Comparison of ENCODE assay signal across 20 cellular contexts in the genomic region with DNA sequence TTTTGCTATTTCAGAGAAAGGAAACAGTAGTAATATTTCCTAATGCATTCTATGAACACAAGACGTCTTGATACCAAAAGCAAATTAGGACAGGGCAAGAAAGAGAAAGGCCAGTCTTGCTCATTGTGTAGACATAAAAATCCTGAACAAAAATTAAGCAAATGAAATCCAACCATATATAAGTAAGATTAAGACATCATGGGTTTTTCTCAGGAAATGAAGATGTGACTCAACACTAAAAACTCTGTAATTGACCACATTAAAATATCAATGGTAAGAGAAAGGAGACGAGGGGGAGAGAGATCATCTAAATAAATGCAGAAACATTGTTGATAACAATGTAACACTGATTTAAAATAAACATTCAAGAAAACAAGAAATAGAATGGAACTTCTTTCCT.
"Had no signal": no experiment of that assay in that cellular context is flagged by ENCODE, and none has a peak within 500 bp of the region (broad histone marks: within the 10 kb centered on the region; RNA-seq: fewer than 3 reads in every experiment).

No MANE protein-coding gene starts in this region.

- H3K4me3 ChIP-seq: mucosa of descending colon, right atrium auricular region, smooth muscle cell, thyroid gland, uterus had no signal

- H3K36me3 ChIP-seq: neutrophil, right atrium auricular region, thyroid gland, uterus had no signal

- ATAC-seq: activated CD8-positive, alpha-beta memory T cell treated with anti-CD3 and anti-CD28 coated beads, Interleukin-2, amount 10 ng/mL, durations not matched to agents 7 days and 5 days; mucosa of descending colon; naive thymus-derived CD8-positive, alpha-beta T cell; stimulated activated effector memory CD8-positive, alpha-beta T cell treated with anti-CD3 and anti-CD28 coated beads, Interleukin-12 subunit alpha, Interleukin-12 subunit beta, amount 100 ng/mL, for 72 hours had no signal

- H3K4me1 ChIP-seq: right atrium auricular region, uterus had no signal

- DNase-seq: activated CD4-positive, alpha-beta T cell treated with anti-CD3 and anti-CD28 coated beads, Interleukin-2, amount 50 U/mL, for 48 hours; activated CD4-positive, CD25-positive, alpha-beta regulatory T cell treated with anti-CD3 and anti-CD28 coated beads, Interleukin-2, amount 50 U/mL, for 72 hours; activated CD8-positive, alpha-beta memory T cell treated with anti-CD3 and anti-CD28 coated beads, Interleukin-2, amount 10 ng/mL, durations not matched to agents 7 days and 5 days; activated gamma-delta T cell; activated naive CD8-positive, alpha-beta T cell treated with anti-CD3 and anti-CD28 coated beads for 36 hours; activated T-cell treated with anti-CD3 and anti-CD28 coated beads, Interleukin-2, amount 50 U/mL, for 24 hours; anterior cingulate cortex; central memory CD4-positive, alpha-beta T cell; cortex of kidney; effector CD8-positive, alpha-beta T cell; glutamatergic neuron; mucosa of descending colon; naive thymus-derived CD8-positive, alpha-beta T cell; posterior cingulate gyrus; thyroid gland; uterus had no signal

- H3K9me3 ChIP-seq: mucosa of descending colon, neutrophil, right atrium auricular region, thyroid gland, uterus had no signal

- H3K4me2 ChIP-seq: smooth muscle cell had no signal

- H3K27ac ChIP-seq: neutrophil, right atrium auricular region, thyroid gland, uterus had no signal

- H3K27me3 ChIP-seq: neutrophil, right atrium auricular region, thyroid gland, uterus had no signal
